Comparison of ENCODE assay signal across 14 cellular contexts in genomic region chr5:143916441-143916840, GRCh38.
DNase-seq lines count a peak whose midpoint lies in the region; TF ChIP-seq lines count a peak whose summit lies in the region.
"Had no signal": no experiment of that assay in that cellular context is flagged by ENCODE, and none has a peak within 500 bp of the region (broad histone marks: within the 10 kb centered on the region; RNA-seq: fewer than 3 reads in every experiment).

No MANE protein-coding gene starts in this region.

- H3K4me1 Mint-ChIP-seq in activated T-helper 1 cell treated with anti-CD3 and anti-CD28 coated beads, Interleukin-12 subunit alpha, Interleukin-12 subunit beta, Interleukin-2, Interleukin-4 antibody, amounts not matched to agents 30 ng/mL and 10 ng/mL and 1 ng/mL, durations not matched to agents 14 hours and 24 hours and 36 hours (ENCODE audit: low read depth), result no peaks in the 10 kb centered on the region
- no peaks in the 10 kb centered on the region for H3K4me1 Mint-ChIP-seq in neural progenitor cell
- H3K4me1 Mint-ChIP-seq: CD8-positive, alpha-beta memory T cell; IgD-negative memory B cell had no signal

- no peaks in the 10 kb centered on the region for H3K27me3 ChIP-seq in GM23248 (replicated peaks; ENCODE audit: insufficient read depth)
- no peaks in the 10 kb centered on the region for H3K27me3 ChIP-seq in neural progenitor cell
- no peaks in the 10 kb centered on the region for H3K27me3 ChIP-seq in tibial artery
- no peaks in the 10 kb centered on the region for H3K27me3 ChIP-seq in MM.1S (replicated peaks; ENCODE audit: insufficient read depth, low read length)
- H3K27me3 ChIP-seq: BLaER1 had no signal

- peak overlapping the region; percentile 32 for H3K27ac Mint-ChIP-seq in activated T-helper 1 cell treated with anti-CD3 and anti-CD28 coated beads, Interleukin-12 subunit alpha, Interleukin-12 subunit beta, Interleukin-2, Interleukin-4 antibody, amounts not matched to agents 30 ng/mL and 10 ng/mL and 1 ng/mL, durations not matched to agents 14 hours and 24 hours and 36 hours
- no peak overlapping the region for H3K27ac Mint-ChIP-seq in neural progenitor cell
- H3K27ac Mint-ChIP-seq: CD8-positive, alpha-beta memory T cell; IgD-negative memory B cell had no signal

- H3F3A ChIP-seq in GM23248 (ENCODE audit: insufficient read depth) (peaks cover 80% of the 10 kb centered on the region), neural progenitor cell (ENCODE audit: low read depth) (no peaks in the 10 kb centered on the region), MM.1S (ENCODE audit: insufficient read depth, low read length) (no peaks in the 10 kb centered on the region)

- H2AFZ ChIP-seq in GM23248, result peak overlapping the region; percentile 51
- H2AFZ ChIP-seq in neural progenitor cell (replicated peaks), result peak overlapping the region; percentile 15
- no peak overlapping the region for H2AFZ ChIP-seq in MM.1S (ENCODE audit: low read length)

- H3K79me2 ChIP-seq in GM23248 (ENCODE audit: insufficient read depth), result no peaks in the 10 kb centered on the region
- H3K79me2 ChIP-seq in neural progenitor cell (ENCODE audit: low read depth), result no peaks in the 10 kb centered on the region
- no peaks in the 10 kb centered on the region for H3K79me2 ChIP-seq in MM.1S (ENCODE audit: low read length)

- in situ Hi-C loops in GM23248 (cut with MboI), result no loop called here

- intact Hi-C loops in activated T-helper 1 cell treated with anti-CD3 and anti-CD28 coated beads, Interleukin-12 subunit alpha, Interleukin-12 subunit beta, Interleukin-2, Interleukin-4 antibody, amounts not matched to agents 30 ng/mL and 10 ng/mL and 1 ng/mL, durations not matched to agents 14 hours and 24 hours and 36 hours (cut with micrococcal nuclease), result no loop called here
- intact Hi-C loops in tibial artery (cut with DNase I; ENCODE audit: low total_unique reads), result no loop called here

- H3K27ac ChIP-seq in GM23248, result peak overlapping the region; percentile 66
- no peak overlapping the region for H3K27ac ChIP-seq in neural progenitor cell
- no peak overlapping the region for H3K27ac ChIP-seq in tibial artery
- H3K27ac ChIP-seq in MM.1S (ENCODE audit: low read length), result no peak overlapping the region
- H3K27ac ChIP-seq: BLaER1 had no signal

- H3K36me3 ChIP-seq in GM23248 (ENCODE audit: low read depth), result no peaks in the 10 kb centered on the region
- H3K36me3 ChIP-seq in neural progenitor cell, result no peaks in the 10 kb centered on the region
- no peaks in the 10 kb centered on the region for H3K36me3 ChIP-seq in tibial artery
- no peaks in the 10 kb centered on the region for H3K36me3 ChIP-seq in MM.1S (replicated peaks; ENCODE audit: insufficient read depth, low read length)
- H3K36me3 ChIP-seq: BLaER1, HAP-1 had no signal

- no peaks in the 10 kb centered on the region for H4K20me1 ChIP-seq in GM23248 (ENCODE audit: insufficient read depth)
- no peaks in the 10 kb centered on the region for H4K20me1 ChIP-seq in neural progenitor cell (ENCODE audit: low read depth)
- H4K20me1 ChIP-seq in MM.1S (ENCODE audit: insufficient read depth, low read length), result no peaks in the 10 kb centered on the region
- H4K20me1 ChIP-seq: BLaER1 had no signal

- no peaks in the 10 kb centered on the region for H3K9me3 ChIP-seq in GM23248 (ENCODE audit: low read depth)
- H3K9me3 ChIP-seq in neural progenitor cell (ENCODE audit: low read depth), result no peaks in the 10 kb centered on the region
- no peaks in the 10 kb centered on the region for H3K9me3 ChIP-seq in tibial artery
- no peaks in the 10 kb centered on the region for H3K9me3 ChIP-seq in MM.1S (replicated peaks; ENCODE audit: insufficient read depth, low read length)
- H3K9me3 ChIP-seq: Caco-2, HAP-1 had no signal

- WGBS in GM23248 (ENCODE audit: low coverage in 1 of 2, low lambda C conversion rate in 2 of 2, missing lambda C conversion rate in 2 of 2), 2 experiments, result 1 to 2% methylated on average over 2 of the region's 2 CpGs

- H3K4me3 ChIP-seq in GM23248 (no peak overlapping the region), neural progenitor cell (no peak overlapping the region), tibial artery (no peak overlapping the region), MM.1S (ENCODE audit: low read length) (no peak overlapping the region)
- H3K4me3 ChIP-seq: BLaER1, HAP-1 had no signal

- H3K9ac ChIP-seq in GM23248, result no peak overlapping the region
- H3K9ac ChIP-seq in neural progenitor cell, result no peak overlapping the region
- H3K9ac ChIP-seq in MM.1S (ENCODE audit: low read length), result no peak overlapping the region
- H3K9ac ChIP-seq: BLaER1 had no signal

- H3K9me2 ChIP-seq in GM23248 (ENCODE audit: insufficient read depth), result no peaks in the 10 kb centered on the region
- no peaks in the 10 kb centered on the region for H3K9me2 ChIP-seq in MM.1S (replicated peaks; ENCODE audit: insufficient read depth, low read length)

- H3K4me1 ChIP-seq in GM23248 (ENCODE audit: insufficient read depth) (peaks cover 74% of the 10 kb centered on the region), neural progenitor cell (no peaks in the 10 kb centered on the region), tibial artery (no peaks in the 10 kb centered on the region), MM.1S (ENCODE audit: low read length) (no peaks in the 10 kb centered on the region)
- H3K4me1 ChIP-seq: Caco-2, HAP-1 had no signal

- H3K4me2 ChIP-seq in GM23248 (ENCODE audit: unreplicated experiment) (peak overlapping the region; percentile 41), neural progenitor cell (no peak overlapping the region), MM.1S (ENCODE audit: low read depth, low read length) (no peak overlapping the region)
- H3K4me2 ChIP-seq: BLaER1 had no signal

- no peaks in the 10 kb centered on the region for H3K36me3 Mint-ChIP-seq in activated T-helper 1 cell treated with anti-CD3 and anti-CD28 coated beads, Interleukin-12 subunit alpha, Interleukin-12 subunit beta, Interleukin-2, Interleukin-4 antibody, amounts not matched to agents 30 ng/mL and 10 ng/mL and 1 ng/mL, durations not matched to agents 14 hours and 24 hours and 36 hours (ENCODE audit: low read depth)
- no peaks in the 10 kb centered on the region for H3K36me3 Mint-ChIP-seq in neural progenitor cell
- H3K36me3 Mint-ChIP-seq: CD8-positive, alpha-beta memory T cell; IgD-negative memory B cell had no signal

- no peak for TF ChIP-seq CTCF in neural progenitor cell (IDR thresholded peaks at IDR 0.05)
- no peak for TF ChIP-seq CTCF in tibial artery (IDR thresholded peaks at IDR 0.05)
- TF ChIP-seq CTCF in MM.1S (IDR thresholded peaks at IDR 0.05; ENCODE audit: low read length), result no peak

- H3K27me3 Mint-ChIP-seq in activated T-helper 1 cell treated with anti-CD3 and anti-CD28 coated beads, Interleukin-12 subunit alpha, Interleukin-12 subunit beta, Interleukin-2, Interleukin-4 antibody, amounts not matched to agents 30 ng/mL and 10 ng/mL and 1 ng/mL, durations not matched to agents 14 hours and 24 hours and 36 hours (ENCODE audit: insufficient read depth), result peaks cover 8% of the 10 kb centered on the region
- no peaks in the 10 kb centered on the region for H3K27me3 Mint-ChIP-seq in neural progenitor cell (ENCODE audit: insufficient read depth, low read depth)

- H3K4me3 Mint-ChIP-seq in activated T-helper 1 cell treated with anti-CD3 and anti-CD28 coated beads, Interleukin-12 subunit alpha, Interleukin-12 subunit beta, Interleukin-2, Interleukin-4 antibody, amounts not matched to agents 30 ng/mL and 10 ng/mL and 1 ng/mL, durations not matched to agents 14 hours and 24 hours and 36 hours, result no peak overlapping the region
- no peak overlapping the region for H3K4me3 Mint-ChIP-seq in neural progenitor cell
- H3K4me3 Mint-ChIP-seq: CD8-positive, alpha-beta memory T cell; IgD-negative memory B cell had no signal

- DNase-seq in EH (ENCODE audit: low read depth), result peak; percentile 64
- peak; percentile 71 for DNase-seq in GM23248
- no peak for DNase-seq in activated T-helper 1 cell treated with anti-CD3 and anti-CD28 coated beads, Interleukin-12 subunit alpha, Interleukin-12 subunit beta, Interleukin-2, Interleukin-4 antibody, amounts not matched to agents 30 ng/mL and 10 ng/mL and 1 ng/mL, durations not matched to agents 14 hours and 24 hours and 36 hours (ENCODE audit: low spot score)
- DNase-seq in neural progenitor cell (ENCODE audit: low spot score), result no peak
- DNase-seq in mesenteric fat pad (ENCODE audit: low spot score), result no peak
- DNase-seq in tibial artery, result no peak
- no peak for DNase-seq in MM.1S
- DNase-seq: Caco-2; CD8-positive, alpha-beta memory T cell; DND-41; GOT3 had no signal

- H3K9me3 Mint-ChIP-seq in activated T-helper 1 cell treated with anti-CD3 and anti-CD28 coated beads, Interleukin-12 subunit alpha, Interleukin-12 subunit beta, Interleukin-2, Interleukin-4 antibody, amounts not matched to agents 30 ng/mL and 10 ng/mL and 1 ng/mL, durations not matched to agents 14 hours and 24 hours and 36 hours, result no peaks in the 10 kb centered on the region
- no peaks in the 10 kb centered on the region for H3K9me3 Mint-ChIP-seq in neural progenitor cell
- H3K9me3 Mint-ChIP-seq: IgD-negative memory B cell had no signal

Comparison
In these comparisons a context has a peak if more than half of its experiments do, and no peak if none do; other contexts are left out.
1. DNase-seq: peak in EH (single experiment) and GM23248 (single experiment); none in activated T-helper 1 cell treated with anti-CD3 and anti-CD28 coated beads, Interleukin-12 subunit alpha, Interleukin-12 subunit beta, Interleukin-2, Interleukin-4 antibody, amounts not matched to agents 30 ng/mL and 10 ng/mL and 1 ng/mL, durations not matched to agents 14 hours and 24 hours and 36 hours (single experiment), neural progenitor cell (single experiment), mesenteric fat pad (single experiment), tibial artery (0 of 2) and MM.1S (single experiment).